In genomic region chr6:147257760-147258159, GRCh38 we compare ENCODE assay signal across 28 cellular contexts.
"Had no signal": no experiment of that assay in that cellular context is flagged by ENCODE, and none has a peak within 500 bp of the region (broad histone marks: within the 10 kb centered on the region; RNA-seq: fewer than 3 reads in every experiment).

No MANE protein-coding gene starts in this region.

- H3K9me3 ChIP-seq: colonic mucosa, esophagus squamous epithelium, gastrocnemius medialis, heart right ventricle, left lung, lower lobe of right lung, mucosa of descending colon had no signal

- H3K4me1 Mint-ChIP-seq: naive B cell had no signal

- H3K27me3 Mint-ChIP-seq: dendritic cell treated with granulocyte-macrophage colony-stimulating factor and Interleukin-4, amounts not matched to agents 40 ng/mL and 50 ng/mL, for 4 days; effector memory CD8-positive, alpha-beta T cell; naive B cell had no signal

- DNase-seq: colonic mucosa; cortex of kidney; effector CD8-positive, alpha-beta T cell; effector memory CD8-positive, alpha-beta T cell; endodermal cell; erythroblast; esophagus squamous epithelium; foreskin fibroblast; foreskin melanocyte; gastrocnemius medialis; glutamatergic neuron; head of caudate nucleus; heart right ventricle; hippocampal formation; left cardiac atrium; left ventricle myocardium superior; lower lobe of right lung; mesenchymal stem cell; mucosa of descending colon; naive B cell had no signal

- H3K36me3 ChIP-seq: colonic mucosa, gastrocnemius medialis, lower lobe of right lung had no signal

- H3K27me3 ChIP-seq: colonic mucosa, esophagus squamous epithelium, gastrocnemius medialis, heart right ventricle, left lung had no signal

- H3K4me1 ChIP-seq: colonic mucosa, esophagus squamous epithelium, gastrocnemius medialis, heart right ventricle, left lung, lower lobe of right lung had no signal

- H3K27ac Mint-ChIP-seq: dendritic cell treated with granulocyte-macrophage colony-stimulating factor and Interleukin-4, amounts not matched to agents 40 ng/mL and 50 ng/mL, for 4 days; effector memory CD8-positive, alpha-beta T cell; endodermal cell; mesothelial cell of epicardium had no signal

- H3K27ac ChIP-seq: colonic mucosa, epithelial cell of prostate, esophagus squamous epithelium, gastrocnemius medialis, heart right ventricle, left lung, lower lobe of right lung had no signal

- ATAC-seq: effector memory CD8-positive, alpha-beta T cell; esophagus mucosa; gastrocnemius medialis; heart right ventricle; left cardiac atrium; left lung; left ventricle myocardium superior; lower lobe of right lung; mucosa of descending colon had no signal

- H3K4me3 ChIP-seq: colonic mucosa, esophagus squamous epithelium, gastrocnemius medialis, heart right ventricle, left lung, lower lobe of right lung, mucosa of descending colon had no signal

- H3K4me3 Mint-ChIP-seq: dendritic cell treated with granulocyte-macrophage colony-stimulating factor and Interleukin-4, amounts not matched to agents 40 ng/mL and 50 ng/mL, for 4 days; effector memory CD8-positive, alpha-beta T cell; endodermal cell; mesothelial cell of epicardium had no signal

- H3K9me3 Mint-ChIP-seq: effector memory CD8-positive, alpha-beta T cell had no signal

- FAIRE-seq: endometrium, islet of Langerhans, keratinocyte had no signal
